1 cellular context compared by ENCODE assay signal in the genomic region with DNA sequence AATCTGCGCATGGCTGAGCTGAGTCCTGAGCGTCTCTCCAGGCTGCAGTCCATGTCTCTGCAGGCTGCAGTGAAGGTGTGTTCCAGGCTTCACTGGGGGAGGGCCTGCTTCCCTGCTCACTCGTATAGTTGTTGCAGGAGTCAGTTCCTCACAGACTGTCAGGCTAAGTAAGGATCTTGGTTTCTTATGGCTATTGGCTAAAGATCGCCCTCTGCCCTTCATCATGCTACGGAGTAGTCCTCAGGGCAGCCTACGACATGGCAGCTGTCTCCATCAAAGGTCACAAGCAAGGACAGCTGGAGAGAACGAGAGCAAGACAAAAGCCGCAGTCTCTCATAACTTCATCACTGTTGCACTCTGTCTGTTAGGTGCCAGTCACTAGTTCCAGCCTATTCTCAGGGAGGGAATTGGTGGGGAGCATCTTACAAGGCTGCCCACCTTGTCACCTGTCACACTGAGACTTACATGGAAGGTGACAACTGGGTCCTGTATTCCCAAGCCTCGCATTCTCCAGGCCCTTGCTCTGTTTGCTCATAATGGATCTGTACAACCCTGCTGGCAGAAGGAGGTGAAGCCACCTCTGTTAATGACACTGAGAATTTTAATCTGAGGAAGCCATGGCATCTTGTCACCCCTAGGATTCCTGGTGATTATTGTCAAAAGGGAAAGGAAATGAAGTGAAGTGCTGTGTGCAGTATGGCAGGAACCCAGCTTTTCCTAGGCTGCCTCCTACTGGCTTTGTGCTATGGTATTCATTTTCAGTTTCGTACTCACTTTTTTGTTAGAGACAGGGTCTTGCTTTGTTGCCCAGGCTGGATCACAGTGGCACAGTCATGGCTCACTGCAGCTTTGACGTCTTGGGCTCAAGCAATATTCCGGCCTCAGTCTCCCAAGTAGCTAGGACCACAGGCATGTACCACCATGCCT.
TF ChIP-seq lines count a peak whose summit lies in the region.

No MANE protein-coding gene starts in this region.

TF ChIP-seq in GM12891, 5 proteins besides CTCF, POLR2A, EP300 and RAD21:
- TF ChIP-seq PAX5 (IDR thresholded peaks at IDR 0.05; ENCODE audit: insufficient read depth, low read length, severe bottlenecking) (no peak), TAF1 (IDR thresholded peaks at IDR 0.05; ENCODE audit: low read depth, low read length) (no peak), SPI1 (IDR thresholded peaks at IDR 0.05; ENCODE audit: low read depth, low read length) (no peak), POU2F2 (IDR thresholded peaks at IDR 0.05; ENCODE audit: low read depth, low read length) (no peak), POLR2AphosphoS5 (IDR thresholded peaks at IDR 0.05; ENCODE audit: low read depth, low read length) (no peak)
TF ChIP-seq in GM12891: peak in this region for 0.
